ENCODE assay signal across 9 cellular contexts in genomic region chr19:50555447-50556235, GRCh38. TPM values are rescaled to one million over a fixed set of nuclear protein-coding genes. Genes with fewer than 3 reads are reported as not detected.
DNase-seq lines count a peak whose midpoint lies in the region; ATAC-seq and TF ChIP-seq lines count a peak whose summit lies in the region.
"Had no signal": no experiment of that assay in that cellular context is flagged by ENCODE, and none has a peak within 500 bp of the region (broad histone marks: within the 10 kb centered on the region; RNA-seq: fewer than 3 reads in every experiment).

No MANE protein-coding gene starts in this region.

- peaks cover 4% of the 10 kb centered on the region; the same call in 1 of the 2 replicates for H3K4me1 ChIP-seq in HAP-1

- no peaks in the 10 kb centered on the region for H3K36me3 ChIP-seq in HAP-1 (replicated peaks)

- no peaks in the 10 kb centered on the region for H3K9me3 ChIP-seq in HAP-1

- H3K36me3 Mint-ChIP-seq in activated naive CD8-positive, alpha-beta T cell treated with anti-CD3 and anti-CD28 coated beads, Interleukin-2, amount 10 ng/mL, durations not matched to agents 7 days and 5 days, result no peaks in the 10 kb centered on the region
- peaks cover 1% of the 10 kb centered on the region for H3K36me3 Mint-ChIP-seq in memory B cell

- in situ Hi-C loops in HAP-1 (cut with MboI; ENCODE audit: low sequenced_read_pairs), result no loop called here

- TF ChIP-seq CTCF in AG04449 (IDR thresholded peaks at IDR 0.05; ENCODE audit: insufficient read depth, low read length, missing control alignments), result no peak

- peaks cover 14% of the 10 kb centered on the region; the same call in 1 of the 2 replicates for H3K27me3 ChIP-seq in HAP-1 (ENCODE audit: low read depth)

- no peak for ATAC-seq in activated naive CD8-positive, alpha-beta T cell treated with anti-CD3 and anti-CD28 coated beads, Interleukin-2, amount 10 ng/mL, durations not matched to agents 7 days and 5 days (ENCODE audit: low read depth)
- no peak for ATAC-seq in memory B cell (ENCODE audit: low read depth)
- ATAC-seq in GM18873 (IDR thresholded peaks at IDR 0.05; ENCODE audit: low FRiP score, unreplicated experiment), result no peak

- peak overlapping the region; percentile 48 for H3K4me3 ChIP-seq in AG04449 (ENCODE audit: low read depth, low read length)
- peak overlapping the region; percentile 38 for H3K4me3 ChIP-seq in HAP-1

- peaks cover 45% of the 10 kb centered on the region for H3K27me3 Mint-ChIP-seq in activated naive CD8-positive, alpha-beta T cell treated with anti-CD3 and anti-CD28 coated beads, Interleukin-2, amount 10 ng/mL, durations not matched to agents 7 days and 5 days
- peaks cover 45% of the 10 kb centered on the region for H3K27me3 Mint-ChIP-seq in memory B cell

- H3K9me3 Mint-ChIP-seq in activated naive CD8-positive, alpha-beta T cell treated with anti-CD3 and anti-CD28 coated beads, Interleukin-2, amount 10 ng/mL, durations not matched to agents 7 days and 5 days, result no peaks in the 10 kb centered on the region
- H3K9me3 Mint-ChIP-seq in memory B cell, result no peaks in the 10 kb centered on the region

- POLR2A ChIA-PET in AG04449 (lab: Yijun Ruan, JAX), result no interaction called here
- POLR2A ChIA-PET in activated naive CD8-positive, alpha-beta T cell treated with anti-CD3 and anti-CD28 coated beads, Interleukin-2, amount 10 ng/mL, durations not matched to agents 7 days and 5 days (lab: Charles Lee), result interaction anchor here (0.6 to 1.7 kb wide), 3 partner anchors 14 to 626 kb away, joined by 3 to 7 read pairs (median 3); partner anchors contain the start of gene NUP62

- H3K4me1 Mint-ChIP-seq in activated naive CD8-positive, alpha-beta T cell treated with anti-CD3 and anti-CD28 coated beads, Interleukin-2, amount 10 ng/mL, durations not matched to agents 7 days and 5 days, result peaks cover 7% of the 10 kb centered on the region
- peaks cover 19% of the 10 kb centered on the region for H3K4me1 Mint-ChIP-seq in memory B cell

- H3K27ac Mint-ChIP-seq in activated naive CD8-positive, alpha-beta T cell treated with anti-CD3 and anti-CD28 coated beads, Interleukin-2, amount 10 ng/mL, durations not matched to agents 7 days and 5 days, result no peak overlapping the region
- H3K27ac Mint-ChIP-seq in memory B cell, result no peak overlapping the region

- H3K4me3 Mint-ChIP-seq in activated naive CD8-positive, alpha-beta T cell treated with anti-CD3 and anti-CD28 coated beads, Interleukin-2, amount 10 ng/mL, durations not matched to agents 7 days and 5 days, result peak overlapping the region; percentile 96
- H3K4me3 Mint-ChIP-seq in memory B cell, result peak overlapping the region; percentile 25

- CTCF ChIA-PET in AG04449 (lab: Yijun Ruan, JAX), result interaction anchor here (0.6 to 6.7 kb wide), 29 partner anchors 8 to 334 kb away, joined by 3 to 66 read pairs (median 4); no protein-coding TSS in a partner anchor

- DNase-seq in AG04449 (ENCODE audit: low read depth, low spot score) (no peak), HAP-1 (ENCODE audit: low spot score in 2 of 2) (peak; percentile 39 to 75), memory B cell (ENCODE audit: low spot score in 2 of 2) (no peak), NCI-H69 (lab: John Stamatoyannopoulos, UW) (no peak), AG20443 (ENCODE audit: low spot score) (no peak)
- DNase-seq in activated naive CD8-positive, alpha-beta T cell treated with anti-CD3 and anti-CD28 coated beads, Interleukin-2, amount 10 ng/mL, durations not matched to agents 7 days and 5 days, result no peak
- DNase-seq in NK-92 treated with Interleukin-12 subunit alpha and Interleukin-12 subunit beta, amount 100 ng/mL, for 24 hours (lab: John Stamatoyannopoulos, UW), result no peak

RNA-seq across cellular contexts. Expression of gene LRRC4B, which starts 12.6 kb away (rescaled TPM):
- not detected for total RNA-seq in activated naive CD8-positive, alpha-beta T cell treated with anti-CD3 and anti-CD28 coated beads, Interleukin-2, amount 10 ng/mL, durations not matched to agents 7 days and 5 days
- total RNA-seq: activated CD8-positive, alpha-beta memory T cell treated with anti-CD3 and anti-CD28 coated beads for 36 hours had no signal

RNA-seq across cellular contexts. Expression of gene ASPDH, which starts 41.9 kb away (rescaled TPM):
- total RNA-seq in activated naive CD8-positive, alpha-beta T cell treated with anti-CD3 and anti-CD28 coated beads, Interleukin-2, amount 10 ng/mL, durations not matched to agents 7 days and 5 days, result not detected
- total RNA-seq: activated CD8-positive, alpha-beta memory T cell treated with anti-CD3 and anti-CD28 coated beads for 36 hours had no signal

RNA-seq across cellular contexts. Expression of gene JOSD2, which starts 44.6 kb away (rescaled TPM):
- 10 to 100 TPM; 31.5 to 37.3 TPM for total RNA-seq in activated naive CD8-positive, alpha-beta T cell treated with anti-CD3 and anti-CD28 coated beads, Interleukin-2, amount 10 ng/mL, durations not matched to agents 7 days and 5 days

Comparison
In these comparisons a context has a peak if more than half of its experiments do, and no peak if none do; other contexts are left out.
1. DNase-seq: peak in HAP-1 (2 of 2); none in AG04449 (single experiment), activated naive CD8-positive, alpha-beta T cell treated with anti-CD3 and anti-CD28 coated beads, Interleukin-2, amount 10 ng/mL, durations not matched to agents 7 days and 5 days (single experiment), memory B cell (0 of 2), NCI-H69 (single experiment), NK-92 treated with Interleukin-12 subunit alpha and Interleukin-12 subunit beta, amount 100 ng/mL, for 24 hours (single experiment) and AG20443 (single experiment).